In genomic region chr3:49653016-49653415, GRCh38 we compare ENCODE assay signal across 27 cellular contexts.
"Had no signal": no experiment of that assay in that cellular context is flagged by ENCODE, and none has a peak within 500 bp of the region (broad histone marks: within the 10 kb centered on the region; RNA-seq: fewer than 3 reads in every experiment).

No MANE protein-coding gene starts in this region.

- DNase-seq: hypothalamus; immature natural killer cell; kidney; left cardiac atrium; mesendoderm; naive B cell; natural killer cell; nucleus accumbens; stimulated activated CD4-positive, alpha-beta T cell treated with anti-CD3 and anti-CD28 coated beads, Interleukin-12 subunit alpha, Interleukin-12 subunit beta, amount 100 ng/mL, for 4 hours; stimulated activated CD4-positive, alpha-beta T cell treated with anti-CD3 and anti-CD28 coated beads, Interleukin-15, amount 100 ng/mL, for 24 hours; stimulated activated CD4-positive, alpha-beta T cell treated with anti-CD3 and anti-CD28 coated beads, Interleukin-2, amount 100 ng/mL, for 24 hours; stimulated activated CD4-positive, alpha-beta T cell treated with anti-CD3 and anti-CD28 coated beads, Interleukin-4, amount 100 ng/mL, for 1 hour; stimulated activated naive B cell treated with anti-CD40 and anti-IgM and Interleukin-4, amounts not matched to agents 10 μg/mL and 1 μg/mL and 100 μg/mL, for 72 hours; stimulated activated naive CD8-positive, alpha-beta T cell treated with anti-CD3 and anti-CD28 coated beads, Interleukin-15, Interleukin-2, amounts not matched to agents 100 U/mL and 50 U/mL, for 24 hours; stomach; testis; thyroid gland; transverse colon had no signal

- H3K27ac Mint-ChIP-seq: immature natural killer cell; mesothelial cell of epicardium; natural killer cell; stimulated activated naive B cell treated with anti-CD40 and anti-IgM and Interleukin-4, amounts not matched to agents 10 μg/mL and 1 μg/mL and 100 μg/mL, for 72 hours had no signal

- H3K27me3 ChIP-seq: left lung, testis, thyroid gland, transverse colon, upper lobe of left lung, vagina had no signal

- H3K4me1 Mint-ChIP-seq: immature natural killer cell, natural killer cell had no signal

- H3K4me3 ChIP-seq: left lung, lung, psoas muscle, skin epidermis, stomach, testis, thyroid gland, transverse colon, upper lobe of left lung, vagina had no signal

- H3K36me3 ChIP-seq: left lung, stomach, thyroid gland, transverse colon, upper lobe of left lung, vagina had no signal

- H3K9me3 Mint-ChIP-seq: immature natural killer cell; mesothelial cell of epicardium; naive B cell; natural killer cell; neural crest cell; stimulated activated naive B cell treated with anti-CD40 and anti-IgM and Interleukin-4, amounts not matched to agents 10 μg/mL and 1 μg/mL and 100 μg/mL, for 72 hours had no signal

- H3K4me3 Mint-ChIP-seq: immature natural killer cell; mesothelial cell of epicardium; naive B cell; natural killer cell; neural crest cell; stimulated activated naive B cell treated with anti-CD40 and anti-IgM and Interleukin-4, amounts not matched to agents 10 μg/mL and 1 μg/mL and 100 μg/mL, for 72 hours had no signal

- H3K36me3 Mint-ChIP-seq: immature natural killer cell; mesothelial cell of epicardium; naive B cell; natural killer cell; stimulated activated naive B cell treated with anti-CD40 and anti-IgM and Interleukin-4, amounts not matched to agents 10 μg/mL and 1 μg/mL and 100 μg/mL, for 72 hours had no signal

- ATAC-seq: left cardiac atrium; left lung; natural killer cell; psoas muscle; sciatic nerve; stimulated activated naive B cell treated with anti-CD40 and anti-IgM and Interleukin-4, amounts not matched to agents 10 μg/mL and 1 μg/mL and 100 μg/mL, for 72 hours; stimulated activated naive CD8-positive, alpha-beta T cell treated with anti-CD3 and anti-CD28 coated beads, Interleukin-15, Interleukin-2, amounts not matched to agents 100 U/mL and 50 U/mL, for 24 hours had no signal
